Comparison of ENCODE assay signal across 8 cellular contexts in genomic region chr1:91555821-91556531, GRCh38. TPM values are rescaled to one million over a fixed set of nuclear protein-coding genes. Genes with fewer than 3 reads are reported as not detected.
DNase-seq lines count a peak whose midpoint lies in the region; ATAC-seq and TF ChIP-seq lines count a peak whose summit lies in the region.

No MANE protein-coding gene starts in this region.

- DNase-seq in AG09309 (ENCODE audit: low read depth): peak; percentile 84
- peak; percentile 74 for DNase-seq in HS-5 (ENCODE audit: low read depth)
- peak; percentile 36 for DNase-seq in activated T-helper 1 cell treated with Interleukin-2 at 50 U/mL for 16 hours (ENCODE audit: low read depth)
- no peak for DNase-seq in left lung
- DNase-seq in upper lobe of left lung: no peak
- no peak for DNase-seq in glutamatergic neuron
- no peak for DNase-seq in A673 (ENCODE audit: low spot score)
- DNase-seq in NCI-H1930 (lab: John Stamatoyannopoulos, UW): no peak

- H3K4me3 Mint-ChIP-seq in glutamatergic neuron (ENCODE audit: unreplicated experiment): no peak overlapping the region

- intact Hi-C loops in left lung (cut with DNase I): no loop called here
- intact Hi-C loops in A673 (cut with micrococcal nuclease; ENCODE audit: unreplicated experiment): no loop called here

- CTCF ChIA-PET in A673 (lab: Charles Lee): no interaction called here

- ATAC-seq in left lung: peak; percentile 10
- ATAC-seq in upper lobe of left lung (ENCODE audit: low FRiP score in 2 of 2): peak in 1 of 2 donors; percentile 25

- H3K9me3 ChIP-seq in left lung: no peaks in the 10 kb centered on the region
- no peaks in the 10 kb centered on the region for H3K9me3 ChIP-seq in upper lobe of left lung
- H3K9me3 ChIP-seq in A673 (ENCODE audit: low read depth, low read length, poor library complexity, severe bottlenecking): no peaks in the 10 kb centered on the region

- H3K4me3 ChIP-seq in AG09309 (ENCODE audit: control insufficient read depth, low read depth, low read length) (no peak overlapping the region), left lung (no peak overlapping the region), upper lobe of left lung (no peak overlapping the region), A673 (ENCODE audit: low read depth, low read length, poor library complexity, severe bottlenecking) (no peak overlapping the region)

- peak overlapping the region; percentile 20 to 50 for H3K27ac ChIP-seq in left lung
- peak overlapping the region in 3 of 4 donors; percentile 37 to 60 (median 55) for H3K27ac ChIP-seq in upper lobe of left lung
- H3K27ac ChIP-seq in A673 (ENCODE audit: low read depth, low read length, poor library complexity, severe bottlenecking): no peak overlapping the region

- no peak for TF ChIP-seq POLR2A in upper lobe of left lung (IDR thresholded peaks at IDR 0.05)

- no peaks in the 10 kb centered on the region for H3K27me3 ChIP-seq in left lung
- no peaks in the 10 kb centered on the region for H3K27me3 ChIP-seq in upper lobe of left lung
- no peaks in the 10 kb centered on the region for H3K27me3 ChIP-seq in A673 (replicated peaks; ENCODE audit: insufficient read depth, low read depth, low read length, poor library complexity)

- TF ChIP-seq CTCF in AG09309 (IDR thresholded peaks at IDR 0.05; ENCODE audit: control insufficient read depth, insufficient read depth, low read depth, low read length, missing control alignments): no peak
- no peak for TF ChIP-seq CTCF in left lung (IDR thresholded peaks at IDR 0.05)
- no peak for TF ChIP-seq CTCF in upper lobe of left lung (IDR thresholded peaks at IDR 0.05)
- TF ChIP-seq CTCF in glutamatergic neuron (IDR thresholded peaks at IDR 0.05; ENCODE audit: partially characterized antibody, unreplicated experiment): no peak
- TF ChIP-seq CTCF in A673 (conservative IDR thresholded peaks at IDR 0.05; ENCODE audit: low read depth, low read length): no peak

- no peaks in the 10 kb centered on the region for H3K36me3 ChIP-seq in left lung
- H3K36me3 ChIP-seq in upper lobe of left lung: no peaks in the 10 kb centered on the region
- no peaks in the 10 kb centered on the region for H3K36me3 ChIP-seq in A673 (ENCODE audit: insufficient read depth, low read length, poor library complexity, severe bottlenecking)

- TF ChIP-seq EP300 in upper lobe of left lung (IDR thresholded peaks at IDR 0.05): no peak

- 73 to 86% methylated on average over 7 of the region's 7 CpGs for WGBS in upper lobe of left lung, 2 donors

- H3K27me3 Mint-ChIP-seq in glutamatergic neuron (ENCODE audit: unreplicated experiment): no peaks in the 10 kb centered on the region

- POLR2A ChIA-PET in A673 (lab: Charles Lee; ENCODE audit: low non-redundant PET): no interaction called here

- H3K4me1 Mint-ChIP-seq in glutamatergic neuron (ENCODE audit: low read depth, unreplicated experiment): peaks cover 2% of the 10 kb centered on the region

- H3K4me1 ChIP-seq in left lung (peaks cover 5 to 25% of the 10 kb centered on the region in 2 donors), upper lobe of left lung (peaks cover 17 to 38% (median 26%) of the 10 kb centered on the region in 4 donors), A673 (ENCODE audit: insufficient read depth, low read length, poor library complexity, severe bottlenecking) (no peaks in the 10 kb centered on the region)

- no TSS peak for BruUV-seq in A673 (replicated peaks; lab: Mats Ljungman, UMichigan)

- no peaks in the 10 kb centered on the region for H3K9me3 Mint-ChIP-seq in glutamatergic neuron (ENCODE audit: unreplicated experiment)

- H3K27ac Mint-ChIP-seq in glutamatergic neuron (ENCODE audit: unreplicated experiment): no peak overlapping the region

- no peaks in the 10 kb centered on the region for H3K36me3 Mint-ChIP-seq in glutamatergic neuron (ENCODE audit: unreplicated experiment)

RNA-seq across cellular contexts. Expression of gene CDC7, which starts 55.3 kb away (rescaled TPM):
- total RNA-seq in left lung (10 to 100 TPM in 1 of 2 donors, 1 to 10 TPM in 1; 6.3 to 10.4 TPM), upper lobe of left lung (1 to 10 TPM; 1.6 to 6.2 (median 2.6) TPM), glutamatergic neuron (ENCODE audit: unreplicated experiment) (9.9 TPM), A673 (2021) (29.6 and 34.0 TPM in 2 replicates)

Comparison
In these comparisons a context has a peak if more than half of its experiments do, and no peak if none do; other contexts are left out.
1. DNase-seq: peak in AG09309 (single experiment), HS-5 (single experiment) and activated T-helper 1 cell treated with Interleukin-2 at 50 U/mL for 16 hours (single experiment); none in left lung (0 of 2), upper lobe of left lung (0 of 2), glutamatergic neuron (single experiment), A673 (single experiment) and NCI-H1930 (0 of 2).